Comparison of ENCODE assay signal across 10 cellular contexts in the genomic region with DNA sequence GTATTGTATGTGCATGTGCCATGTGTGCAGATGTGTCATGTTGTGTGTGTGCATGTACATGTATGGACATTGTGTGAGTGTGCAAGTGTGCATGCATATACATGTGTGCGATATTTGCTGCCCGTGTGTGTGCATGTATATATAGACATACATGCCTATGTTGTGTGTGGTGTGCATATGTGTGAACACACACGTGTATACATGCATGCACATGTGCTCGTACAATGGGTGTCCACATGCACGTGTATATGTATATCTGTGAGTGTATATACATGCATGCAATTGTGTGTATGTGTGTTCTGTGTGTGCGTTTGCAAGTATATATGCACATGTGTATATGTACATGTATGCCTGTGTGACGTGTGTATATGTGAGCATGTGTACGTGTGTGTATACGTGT. TPM values are rescaled to one million over a fixed set of nuclear protein-coding genes. Genes with fewer than 3 reads are reported as not detected.
"Had no signal": no experiment of that assay in that cellular context is flagged by ENCODE, and none has a peak within 500 bp of the region (broad histone marks: within the 10 kb centered on the region; RNA-seq: fewer than 3 reads in every experiment).

No MANE protein-coding gene starts in this region.

- H3K4me3 ChIP-seq: GM23338, K562 had no signal

- FAIRE-seq: H1, H54, K562 had no signal

- DNase-seq: H9, HCEC 1CT, HFFc6, IMR-90, KG1 had no signal

- H3K4me2 ChIP-seq: GM23338 had no signal

- H2AFZ ChIP-seq: GM23338 had no signal

- ATAC-seq: GM23338, K562 had no signal

RNA-seq across cellular contexts. Expression of gene SLC6A18, which starts 3.0 kb away (rescaled TPM):
- total RNA-seq: GM23338, H1, H9, HFFc6, HT-29, IMR-90, K562 had no signal
- polyA plus RNA-seq: GM23338, H1, IMR-90, K562 had no signal

RNA-seq across cellular contexts. Expression of gene SLC6A19, which starts 20.8 kb away (rescaled TPM):
- total RNA-seq: GM23338, H1, H9, HFFc6, HT-29, IMR-90 had no signal
- polyA plus RNA-seq: GM23338, IMR-90 had no signal
